13 cellular contexts compared by ENCODE assay signal in the genomic region with DNA sequence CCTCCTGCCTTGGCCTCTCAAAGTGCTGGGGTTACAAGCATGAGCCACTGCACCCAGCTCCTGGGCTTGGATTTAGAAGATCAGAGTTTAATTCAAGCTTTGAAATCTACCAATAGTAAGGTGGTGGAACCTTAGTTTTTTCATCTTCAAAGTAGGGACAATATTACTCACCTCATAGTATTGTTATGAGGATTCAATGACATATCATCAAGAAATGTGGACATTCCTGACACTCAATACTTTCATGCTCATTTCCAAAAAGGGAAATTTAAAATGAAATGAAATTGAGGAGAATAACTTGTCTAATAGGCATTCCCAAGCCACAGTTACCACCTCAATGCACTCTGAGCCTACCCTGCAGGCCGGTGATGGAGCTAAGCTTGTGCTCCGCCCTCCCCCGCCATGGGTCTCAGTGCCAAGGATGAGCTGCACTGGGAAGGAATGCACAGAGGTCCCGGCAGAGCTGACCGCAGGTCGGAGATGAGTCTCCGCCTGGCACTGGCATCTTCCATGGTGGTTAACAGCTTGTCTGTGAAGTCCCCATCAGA. TPM values are rescaled to one million over a fixed set of nuclear protein-coding genes. Genes with fewer than 3 reads are reported as not detected.
DNase-seq lines count a peak whose midpoint lies in the region; ATAC-seq and TF ChIP-seq lines count a peak whose summit lies in the region.
"Had no signal": no experiment of that assay in that cellular context is flagged by ENCODE, and none has a peak within 500 bp of the region (broad histone marks: within the 10 kb centered on the region; RNA-seq: fewer than 3 reads in every experiment).

No MANE protein-coding gene starts in this region.

- H3K23ac ChIP-seq in IMR-90 (ENCODE audit: low read depth, low read length), result peak overlapping the region; percentile 87

- CTCF ChIA-PET in IMR-90 (lab: Yijun Ruan, JAX), result interaction anchor here (0.7 to 1.7 kb wide), 2 partner anchors 17 to 76 kb away, joined by 3 to 7 read pairs; no protein-coding TSS in a partner anchor
- CTCF ChIA-PET in activated CD8-positive, alpha-beta memory T cell treated with anti-CD3 and anti-CD28 coated beads, Interleukin-2, amount 10 ng/mL, durations not matched to agents 7 days and 5 days (lab: Charles Lee), result no interaction called here

- no peak overlapping the region for H3K4me3 Mint-ChIP-seq in T-helper 17 cell
- H3K4me3 Mint-ChIP-seq in activated CD8-positive, alpha-beta memory T cell treated with anti-CD3 and anti-CD28 coated beads, Interleukin-2, amount 10 ng/mL, durations not matched to agents 7 days and 5 days, result no peak overlapping the region
- H3K4me3 Mint-ChIP-seq: CD4-positive, alpha-beta memory T cell had no signal

- in situ Hi-C loops in IMR-90 (cut with MboI; ENCODE audit: low sequenced_read_pairs) (no loop called here), brain microvascular endothelial cell (cut with HindIII; ENCODE audit: low pct_ligation_motif_present, low sequenced_read_pairs) (no loop called here)

- peak overlapping the region; percentile 74 for H2AFZ ChIP-seq in IMR-90 (replicated peaks; ENCODE audit: low read length, poor library complexity)

- H3K36me3 Mint-ChIP-seq in T-helper 17 cell (ENCODE audit: low read depth), result no peaks in the 10 kb centered on the region
- H3K36me3 Mint-ChIP-seq in activated CD8-positive, alpha-beta memory T cell treated with anti-CD3 and anti-CD28 coated beads, Interleukin-2, amount 10 ng/mL, durations not matched to agents 7 days and 5 days, result no peaks in the 10 kb centered on the region
- H3K36me3 Mint-ChIP-seq: CD4-positive, alpha-beta memory T cell had no signal

- intact Hi-C loops in IMR-90 (cut with micrococcal nuclease), result loop anchor here (1.0 to 5.0 kb wide), 4 partner anchors 56 to 301 kb away; a partner anchor contains a TSS

- no peaks in the 10 kb centered on the region for H3K4me1 Mint-ChIP-seq in T-helper 17 cell
- H3K4me1 Mint-ChIP-seq in activated CD8-positive, alpha-beta memory T cell treated with anti-CD3 and anti-CD28 coated beads, Interleukin-2, amount 10 ng/mL, durations not matched to agents 7 days and 5 days, result no peaks in the 10 kb centered on the region
- H3K4me1 Mint-ChIP-seq: CD4-positive, alpha-beta memory T cell had no signal

- peaks cover 3% of the 10 kb centered on the region; the same call in 1 of the 2 replicates for H3K9me3 ChIP-seq in IMR-90 (ENCODE audit: control insufficient read depth, insufficient read depth, low read length)
- H3K9me3 ChIP-seq in T-helper 17 cell (ENCODE audit: control insufficient read depth, low read length, poor library complexity, severe bottlenecking), result no peaks in the 10 kb centered on the region
- H3K9me3 ChIP-seq: gastroesophageal sphincter, lower lobe of right lung had no signal

- peaks cover 20% of the 10 kb centered on the region for H3K4me1 ChIP-seq in IMR-90 (ENCODE audit: control insufficient read depth, insufficient read depth, low read length)

- H4K5ac ChIP-seq in IMR-90 (ENCODE audit: low read depth, low read length), result no peak overlapping the region

- dilution Hi-C loops in IMR-90 (cut with HindIII; ENCODE audit: low sequenced_read_pairs, unreplicated experiment), result no loop called here

- no peaks in the 10 kb centered on the region for H4K20me1 ChIP-seq in IMR-90 (ENCODE audit: insufficient read depth, low read length)

- WGBS in IMR-90 (ENCODE audit: extremely low coverage in 2 of 2, insufficient read length in 1 of 2), 2 experiments, result 11% methylated on average over 4 of the region's 7 CpGs; no CpG with 5 or more reads in 1 of the 2 experiments

- H3K27me3 ChIP-seq in IMR-90 (ENCODE audit: control insufficient read depth, insufficient read depth, low read length) (no peaks in the 10 kb centered on the region), brain microvascular endothelial cell (replicated peaks) (no peaks in the 10 kb centered on the region)
- H3K27me3 ChIP-seq: gastroesophageal sphincter had no signal

- no peaks in the 10 kb centered on the region for H3K27me3 Mint-ChIP-seq in T-helper 17 cell
- H3K27me3 Mint-ChIP-seq in activated CD8-positive, alpha-beta memory T cell treated with anti-CD3 and anti-CD28 coated beads, Interleukin-2, amount 10 ng/mL, durations not matched to agents 7 days and 5 days, result no peaks in the 10 kb centered on the region
- H3K27me3 Mint-ChIP-seq: CD4-positive, alpha-beta memory T cell had no signal

- peak overlapping the region; percentile 88 to 93 for H4K8ac ChIP-seq in IMR-90 (ENCODE audit: low read depth in 2 of 2, low read length in 2 of 2)

- H3K14ac ChIP-seq in IMR-90 (replicated peaks; ENCODE audit: low read depth, low read length), result peak overlapping the region; percentile 89

- no peak overlapping the region for H3K9ac ChIP-seq in IMR-90 (ENCODE audit: low read depth, low read length)

- H3K9me1 ChIP-seq in IMR-90 (ENCODE audit: insufficient read depth, low read length), result peaks cover 22% of the 10 kb centered on the region

- ATAC-seq in IMR-90 (ENCODE audit: low read depth), result peak; percentile 76
- ATAC-seq in T-helper 17 cell, result no peak
- no peak for ATAC-seq in activated CD8-positive, alpha-beta memory T cell treated with anti-CD3 and anti-CD28 coated beads, Interleukin-2, amount 10 ng/mL, durations not matched to agents 7 days and 5 days
- ATAC-seq: gastroesophageal sphincter, lower lobe of right lung had no signal

- H3K79me1 ChIP-seq in IMR-90 (ENCODE audit: low read depth in 1 of 2, low read length in 2 of 2), result peaks cover 0 to 11% of the 10 kb centered on the region in 2 experiments; a peak in 3 of 4 replicates

- no peaks in the 10 kb centered on the region for H3K9me3 Mint-ChIP-seq in activated CD8-positive, alpha-beta memory T cell treated with anti-CD3 and anti-CD28 coated beads, Interleukin-2, amount 10 ng/mL, durations not matched to agents 7 days and 5 days (ENCODE audit: low read depth)
- H3K9me3 Mint-ChIP-seq: CD4-positive, alpha-beta memory T cell had no signal

- H3K4me2 ChIP-seq in IMR-90 (ENCODE audit: low read depth, low read length), result no peak overlapping the region

- peak overlapping the region; percentile 95 for H4K91ac ChIP-seq in IMR-90 (ENCODE audit: insufficient read depth, low read depth, low read length)

- H3K27ac ChIP-seq in IMR-90 (ENCODE audit: insufficient read depth, low read length) (peak overlapping the region; percentile 50; the same call in 1 of the 2 replicates), brain microvascular endothelial cell (peak overlapping the region; percentile 73)
- H3K27ac ChIP-seq: gastroesophageal sphincter, lower lobe of right lung had no signal

- BruUV-seq in IMR-90 (replicated peaks; lab: Mats Ljungman, UMichigan), result no TSS peak

- H2BK20ac ChIP-seq in IMR-90 (ENCODE audit: low read depth, low read length), result peak overlapping the region; percentile 97

- DNase-seq in AG09319 (ENCODE audit: extremely low read depth, low read depth), result peak; percentile 30
- peak; percentile 90 for DNase-seq in IMR-90
- DNase-seq in brain microvascular endothelial cell, result peak; percentile 88
- peak; percentile 99 for DNase-seq in kidney tubule cell (ENCODE audit: low spot score)
- DNase-seq in T-helper 17 cell, result no peak
- DNase-seq in activated CD8-positive, alpha-beta memory T cell treated with anti-CD3 and anti-CD28 coated beads, Interleukin-2, amount 10 ng/mL, durations not matched to agents 7 days and 5 days, result no peak
- DNase-seq in stimulated activated CD4-positive, alpha-beta T cell treated with anti-CD3 and anti-CD28 coated beads, Interleukin-4, amount 100 ng/mL, for 24 hours, result no peak
- DNase-seq in NCI-H2227 (lab: John Stamatoyannopoulos, UW; ENCODE audit: unreplicated experiment), result no peak
- DNase-seq: CD4-positive, alpha-beta memory T cell; lower lobe of right lung; T-helper 9 cell had no signal

- POLR2A ChIA-PET in IMR-90 (lab: Charles Lee; ENCODE audit: unreplicated experiment), result no interaction called here

- H2AK5ac ChIP-seq in IMR-90 (ENCODE audit: low read depth, low read length), result peak overlapping the region; percentile 92

- H3K18ac ChIP-seq in IMR-90 (ENCODE audit: low read depth, low read length), result peak overlapping the region; percentile 84; the same call in 1 of the 2 replicates

- H2BK15ac ChIP-seq in IMR-90 (ENCODE audit: low read depth, low read length), result peak overlapping the region; percentile 4; the same call in 1 of the 3 replicates

- H2BK120ac ChIP-seq in IMR-90 (ENCODE audit: low read depth, low read length), result peak overlapping the region; percentile 98

- peak overlapping the region; percentile 97 for H3K4ac ChIP-seq in IMR-90 (ENCODE audit: low read depth, low read length)

- H3K4me3 ChIP-seq in IMR-90 (ENCODE audit: insufficient read depth, low read depth, low read length) (no peak overlapping the region), brain microvascular endothelial cell (ENCODE audit: low read depth, low read length) (no peak overlapping the region)
- H3K4me3 ChIP-seq: gastroesophageal sphincter, lower lobe of right lung had no signal

- peak overlapping the region; percentile 92 for H2BK5ac ChIP-seq in IMR-90 (ENCODE audit: low read depth, low read length, poor library complexity, severe bottlenecking)

- peak overlapping the region; percentile 96 for H2AK9ac ChIP-seq in IMR-90 (replicated peaks; ENCODE audit: low read depth, low read length, poor library complexity)

- TF ChIP-seq RAD21 in IMR-90 (IDR thresholded peaks at IDR 0.05; ENCODE audit: low read length), result 0 out of 2 replicates have a peak, but pooled peaks have one; percentile 1

- no peak overlapping the region for H3K27ac Mint-ChIP-seq in T-helper 17 cell
- no peak overlapping the region for H3K27ac Mint-ChIP-seq in activated CD8-positive, alpha-beta memory T cell treated with anti-CD3 and anti-CD28 coated beads, Interleukin-2, amount 10 ng/mL, durations not matched to agents 7 days and 5 days
- H3K27ac Mint-ChIP-seq: progenitor cell of endocrine pancreas had no signal

- no peak for TF ChIP-seq POLR2A in IMR-90 (IDR thresholded peaks at IDR 0.05; ENCODE audit: low read depth, low read length)

- no peak for TF ChIP-seq CTCF in AG09319 (IDR thresholded peaks at IDR 0.05; ENCODE audit: low read depth, low read length)
- TF ChIP-seq CTCF in IMR-90 (conservative IDR thresholded peaks at IDR 0.05; ENCODE audit: low read depth, low read length), result no peak
- TF ChIP-seq CTCF in brain microvascular endothelial cell (IDR thresholded peaks at IDR 0.05; ENCODE audit: low read depth, low read length, missing control alignments), result peak; percentile 8

- peak overlapping the region; percentile 60; the same call in 1 of the 2 replicates for H3K56ac ChIP-seq in IMR-90 (ENCODE audit: extremely low read depth, insufficient read depth, low read length)

- H3K36me3 ChIP-seq in IMR-90 (ENCODE audit: control insufficient read depth, insufficient read depth, low read length) (no peaks in the 10 kb centered on the region), brain microvascular endothelial cell (replicated peaks) (no peaks in the 10 kb centered on the region)
- H3K36me3 ChIP-seq: gastroesophageal sphincter, lower lobe of right lung had no signal

RNA-seq across cellular contexts. Expression of a gene that starts 56.5 kb away (rescaled TPM):
- total RNA-seq in IMR-90 (2012; rRNA removed) (46.4 TPM in 2 replicates), T-helper 17 cell (1 to 10 TPM in 1 of 2 donors, under 1 TPM in 1; 0.87 to 1.0 TPM)
- 41.4 and 47.9 TPM in 2 replicates for polyA plus RNA-seq in IMR-90 (2012; rRNA removed)
- polyA plus RNA-seq in IMR-90 (2012; cell fraction: cytosol; rRNA removed), result 28.9 and 33.4 TPM in 2 replicates
- 41.5 and 54.4 TPM in 2 replicates for polyA plus RNA-seq in IMR-90 (2012; cell fraction: nucleus; rRNA removed; ENCODE audit: low replicate concordance)
- 1 to 10 TPM in 1 of 2 experiments, under 1 TPM in 1; 0.96 to 1.3 TPM for total RNA-seq in activated CD8-positive, alpha-beta memory T cell treated with anti-CD3 and anti-CD28 coated beads, Interleukin-2, amount 10 ng/mL, durations not matched to agents 7 days and 5 days

Comparison
In these comparisons a context has a peak if more than half of its experiments do, and no peak if none do; other contexts are left out.
1. DNase-seq: peak in AG09319 (single experiment), IMR-90 (single experiment), brain microvascular endothelial cell (single experiment) and kidney tubule cell (single experiment); none in T-helper 17 cell (0 of 3), activated CD8-positive, alpha-beta memory T cell treated with anti-CD3 and anti-CD28 coated beads, Interleukin-2, amount 10 ng/mL, durations not matched to agents 7 days and 5 days (single experiment), stimulated activated CD4-positive, alpha-beta T cell treated with anti-CD3 and anti-CD28 coated beads, Interleukin-4, amount 100 ng/mL, for 24 hours (single experiment) and NCI-H2227 (single experiment).
2. RNA of a gene that starts 56.5 kb away (total RNA-seq): 46.4 TPM in IMR-90; 0.96 to 1.3 TPM in activated CD8-positive, alpha-beta memory T cell treated with anti-CD3 and anti-CD28 coated beads, Interleukin-2, amount 10 ng/mL, durations not matched to agents 7 days and 5 days and 0.87 to 1.0 TPM in T-helper 17 cell; every median in the first group is over 10 times any median in the second.